Comparison of ENCODE assay signal across 1 cellular context in the genomic region with DNA sequence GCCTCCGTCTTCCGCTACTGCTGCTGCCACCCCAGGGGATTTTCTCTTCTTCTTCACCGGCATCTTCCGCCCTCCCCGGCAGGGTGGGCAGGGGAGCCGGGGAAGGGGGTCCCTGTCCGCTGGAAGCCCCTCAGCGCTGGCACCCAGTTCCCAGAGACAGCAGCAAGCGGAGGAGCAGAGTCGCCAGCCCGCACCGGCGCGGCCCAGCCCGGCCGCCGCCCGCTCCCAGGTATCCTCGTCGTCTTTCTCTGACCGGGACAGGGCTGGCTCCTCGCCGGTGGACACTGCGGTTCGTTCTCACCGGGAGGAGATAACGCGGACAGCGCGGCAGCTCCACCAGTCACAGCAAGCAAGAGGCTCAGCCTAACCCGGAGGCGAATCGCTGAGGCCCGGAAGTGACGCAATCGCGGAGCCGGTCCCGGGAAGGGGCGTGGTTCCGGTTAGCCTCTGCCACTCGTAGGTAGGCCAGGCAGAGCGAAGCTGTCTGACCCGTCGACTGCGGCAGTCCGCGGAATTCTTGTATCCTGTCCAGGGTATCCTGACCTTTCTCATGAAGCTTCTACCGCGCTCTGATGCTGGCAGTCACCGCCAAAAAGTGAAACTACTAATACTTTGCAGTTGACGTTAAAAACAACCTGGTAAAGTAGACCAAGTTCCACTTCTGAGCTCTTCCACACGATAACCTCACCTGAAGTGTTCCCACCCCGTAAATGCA.
TF ChIP-seq lines count a peak whose summit lies in the region.

A gene (minus strand): TSS at position 351 of the 715 bp plus-strand sequence. CDS start 288 bp downstream, at position 63.

TF ChIP-seq in WTC11, 78 proteins besides CTCF, POLR2A, EP300 and RAD21 (continued from another document):
- TF ChIP-seq NR1H2 (CRISPR knock-in tag; IDR thresholded peaks at IDR 0.05) (no peak), CREM (CRISPR knock-in tag; IDR thresholded peaks at IDR 0.05) (peak; percentile 95), NFATC4 (CRISPR knock-in tag; IDR thresholded peaks at IDR 0.05) (no peak), ELF4 (CRISPR knock-in tag; IDR thresholded peaks at IDR 0.05; ENCODE audit: low read depth) (no peak), ESRRA (CRISPR knock-in tag; IDR thresholded peaks at IDR 0.05; ENCODE audit: borderline replicate concordance) (peak; percentile 57; the same call in 1 of the 2 replicates), ZNF396 (CRISPR knock-in tag; IDR thresholded peaks at IDR 0.05; ENCODE audit: borderline replicate concordance) (no peak), ZNF121 (CRISPR knock-in tag; IDR thresholded peaks at IDR 0.05) (no peak), ZNF138 (CRISPR knock-in tag; conservative IDR thresholded peaks at IDR 0.05) (no peak), ETV6 (CRISPR knock-in tag; IDR thresholded peaks at IDR 0.05) (no peak; the same call in 1 of the 2 replicates), GABPB1 (CRISPR knock-in tag; IDR thresholded peaks at IDR 0.05) (peak; percentile 98), FOXJ3 (CRISPR knock-in tag; IDR thresholded peaks at IDR 0.05; ENCODE audit: borderline replicate concordance) (no peak), FOXP1 (CRISPR knock-in tag; IDR thresholded peaks at IDR 0.05; ENCODE audit: borderline replicate concordance) (peak; percentile 70), NR2C2 (CRISPR knock-in tag; IDR thresholded peaks at IDR 0.05) (peak; percentile 65; the same call in 1 of the 2 replicates), SP1 (CRISPR knock-in tag; conservative IDR thresholded peaks at IDR 0.05) (peak; percentile 80), MYBL2 (CRISPR knock-in tag; IDR thresholded peaks at IDR 0.05) (no peak), MXD4 (CRISPR knock-in tag; IDR thresholded peaks at IDR 0.05; ENCODE audit: borderline replicate concordance) (no peak), ZBTB21 (CRISPR knock-in tag; IDR thresholded peaks at IDR 0.05; ENCODE audit: borderline replicate concordance) (no peak), FOXK1 (CRISPR knock-in tag; IDR thresholded peaks at IDR 0.05) (peak; percentile 87), ZNF671 (CRISPR knock-in tag; IDR thresholded peaks at IDR 0.05) (no peak), ZNF416 (CRISPR knock-in tag; IDR thresholded peaks at IDR 0.05) (no peak), SMAD3 (CRISPR knock-in tag; IDR thresholded peaks at IDR 0.05; ENCODE audit: borderline replicate concordance) (0 out of 2 replicates have a peak, but pooled peaks have one; percentile 50), ZNF423 (CRISPR knock-in tag; IDR thresholded peaks at IDR 0.05) (no peak)
- TF ChIP-seq, protein P1, sequence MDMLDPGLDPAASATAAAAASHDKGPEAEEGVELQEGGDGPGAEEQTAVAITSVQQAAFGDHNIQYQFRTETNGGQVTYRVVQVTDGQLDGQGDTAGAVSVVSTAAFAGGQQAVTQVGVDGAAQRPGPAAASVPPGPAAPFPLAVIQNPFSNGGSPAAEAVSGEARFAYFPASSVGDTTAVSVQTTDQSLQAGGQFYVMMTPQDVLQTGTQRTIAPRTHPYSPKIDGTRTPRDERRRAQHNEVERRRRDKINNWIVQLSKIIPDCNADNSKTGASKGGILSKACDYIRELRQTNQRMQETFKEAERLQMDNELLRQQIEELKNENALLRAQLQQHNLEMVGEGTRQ (CRISPR knock-in tag; IDR thresholded peaks at IDR 0.05): no peak
- TF ChIP-seq, protein P2, sequence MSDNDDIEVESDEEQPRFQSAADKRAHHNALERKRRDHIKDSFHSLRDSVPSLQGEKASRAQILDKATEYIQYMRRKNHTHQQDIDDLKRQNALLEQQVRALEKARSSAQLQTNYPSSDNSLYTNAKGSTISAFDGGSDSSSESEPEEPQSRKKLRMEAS (CRISPR knock-in tag; IDR thresholded peaks at IDR 0.05): peak; percentile 67
- TF ChIP-seq, protein P3, sequence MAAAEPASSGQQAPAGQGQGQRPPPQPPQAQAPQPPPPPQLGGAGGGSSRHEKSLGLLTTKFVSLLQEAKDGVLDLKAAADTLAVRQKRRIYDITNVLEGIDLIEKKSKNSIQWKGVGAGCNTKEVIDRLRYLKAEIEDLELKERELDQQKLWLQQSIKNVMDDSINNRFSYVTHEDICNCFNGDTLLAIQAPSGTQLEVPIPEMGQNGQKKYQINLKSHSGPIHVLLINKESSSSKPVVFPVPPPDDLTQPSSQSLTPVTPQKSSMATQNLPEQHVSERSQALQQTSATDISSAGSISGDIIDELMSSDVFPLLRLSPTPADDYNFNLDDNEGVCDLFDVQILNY (CRISPR knock-in tag; IDR thresholded peaks at IDR 0.05): peak; percentile 44; the same call in 1 of the 2 replicates
- TF ChIP-seq, protein P4, sequence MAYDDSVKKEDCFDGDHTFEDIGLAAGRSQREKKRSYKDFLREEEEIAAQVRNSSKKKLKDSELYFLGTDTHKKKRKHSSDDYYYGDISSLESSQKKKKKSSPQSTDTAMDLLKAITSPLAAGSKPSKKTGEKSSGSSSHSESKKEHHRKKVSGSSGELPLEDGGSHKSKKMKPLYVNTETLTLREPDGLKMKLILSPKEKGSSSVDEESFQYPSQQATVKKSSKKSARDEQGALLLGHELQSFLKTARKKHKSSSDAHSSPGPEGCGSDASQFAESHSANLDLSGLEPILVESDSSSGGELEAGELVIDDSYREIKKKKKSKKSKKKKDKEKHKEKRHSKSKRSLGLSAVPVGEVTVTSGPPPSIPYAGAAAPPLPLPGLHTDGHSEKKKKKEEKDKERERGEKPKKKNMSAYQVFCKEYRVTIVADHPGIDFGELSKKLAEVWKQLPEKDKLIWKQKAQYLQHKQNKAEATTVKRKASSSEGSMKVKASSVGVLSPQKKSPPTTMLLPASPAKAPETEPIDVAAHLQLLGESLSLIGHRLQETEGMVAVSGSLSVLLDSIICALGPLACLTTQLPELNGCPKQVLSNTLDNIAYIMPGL (CRISPR knock-in tag; IDR thresholded peaks at IDR 0.05): peak; percentile 57; the same call in 1 of the 2 replicates
- TF ChIP-seq, protein P5, sequence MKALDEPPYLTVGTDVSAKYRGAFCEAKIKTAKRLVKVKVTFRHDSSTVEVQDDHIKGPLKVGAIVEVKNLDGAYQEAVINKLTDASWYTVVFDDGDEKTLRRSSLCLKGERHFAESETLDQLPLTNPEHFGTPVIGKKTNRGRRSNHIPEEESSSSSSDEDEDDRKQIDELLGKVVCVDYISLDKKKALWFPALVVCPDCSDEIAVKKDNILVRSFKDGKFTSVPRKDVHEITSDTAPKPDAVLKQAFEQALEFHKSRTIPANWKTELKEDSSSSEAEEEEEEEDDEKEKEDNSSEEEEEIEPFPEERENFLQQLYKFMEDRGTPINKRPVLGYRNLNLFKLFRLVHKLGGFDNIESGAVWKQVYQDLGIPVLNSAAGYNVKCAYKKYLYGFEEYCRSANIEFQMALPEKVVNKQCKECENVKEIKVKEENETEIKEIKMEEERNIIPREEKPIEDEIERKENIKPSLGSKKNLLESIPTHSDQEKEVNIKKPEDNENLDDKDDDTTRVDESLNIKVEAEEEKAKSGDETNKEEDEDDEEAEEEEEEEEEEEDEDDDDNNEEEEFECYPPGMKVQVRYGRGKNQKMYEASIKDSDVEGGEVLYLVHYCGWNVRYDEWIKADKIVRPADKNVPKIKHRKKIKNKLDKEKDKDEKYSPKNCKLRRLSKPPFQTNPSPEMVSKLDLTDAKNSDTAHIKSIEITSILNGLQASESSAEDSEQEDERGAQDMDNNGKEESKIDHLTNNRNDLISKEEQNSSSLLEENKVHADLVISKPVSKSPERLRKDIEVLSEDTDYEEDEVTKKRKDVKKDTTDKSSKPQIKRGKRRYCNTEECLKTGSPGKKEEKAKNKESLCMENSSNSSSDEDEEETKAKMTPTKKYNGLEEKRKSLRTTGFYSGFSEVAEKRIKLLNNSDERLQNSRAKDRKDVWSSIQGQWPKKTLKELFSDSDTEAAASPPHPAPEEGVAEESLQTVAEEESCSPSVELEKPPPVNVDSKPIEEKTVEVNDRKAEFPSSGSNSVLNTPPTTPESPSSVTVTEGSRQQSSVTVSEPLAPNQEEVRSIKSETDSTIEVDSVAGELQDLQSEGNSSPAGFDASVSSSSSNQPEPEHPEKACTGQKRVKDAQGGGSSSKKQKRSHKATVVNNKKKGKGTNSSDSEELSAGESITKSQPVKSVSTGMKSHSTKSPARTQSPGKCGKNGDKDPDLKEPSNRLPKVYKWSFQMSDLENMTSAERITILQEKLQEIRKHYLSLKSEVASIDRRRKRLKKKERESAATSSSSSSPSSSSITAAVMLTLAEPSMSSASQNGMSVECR (CRISPR knock-in tag; IDR thresholded peaks at IDR 0.05; ENCODE audit: borderline replicate concordance): no peak
- TF ChIP-seq, protein P6, sequence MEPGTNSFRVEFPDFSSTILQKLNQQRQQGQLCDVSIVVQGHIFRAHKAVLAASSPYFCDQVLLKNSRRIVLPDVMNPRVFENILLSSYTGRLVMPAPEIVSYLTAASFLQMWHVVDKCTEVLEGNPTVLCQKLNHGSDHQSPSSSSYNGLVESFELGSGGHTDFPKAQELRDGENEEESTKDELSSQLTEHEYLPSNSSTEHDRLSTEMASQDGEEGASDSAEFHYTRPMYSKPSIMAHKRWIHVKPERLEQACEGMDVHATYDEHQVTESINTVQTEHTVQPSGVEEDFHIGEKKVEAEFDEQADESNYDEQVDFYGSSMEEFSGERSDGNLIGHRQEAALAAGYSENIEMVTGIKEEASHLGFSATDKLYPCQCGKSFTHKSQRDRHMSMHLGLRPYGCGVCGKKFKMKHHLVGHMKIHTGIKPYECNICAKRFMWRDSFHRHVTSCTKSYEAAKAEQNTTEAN (CRISPR knock-in tag; IDR thresholded peaks at IDR 0.05): 0 out of 2 replicates have a peak, but pooled peaks have one; percentile 66
- TF ChIP-seq, protein P7, sequence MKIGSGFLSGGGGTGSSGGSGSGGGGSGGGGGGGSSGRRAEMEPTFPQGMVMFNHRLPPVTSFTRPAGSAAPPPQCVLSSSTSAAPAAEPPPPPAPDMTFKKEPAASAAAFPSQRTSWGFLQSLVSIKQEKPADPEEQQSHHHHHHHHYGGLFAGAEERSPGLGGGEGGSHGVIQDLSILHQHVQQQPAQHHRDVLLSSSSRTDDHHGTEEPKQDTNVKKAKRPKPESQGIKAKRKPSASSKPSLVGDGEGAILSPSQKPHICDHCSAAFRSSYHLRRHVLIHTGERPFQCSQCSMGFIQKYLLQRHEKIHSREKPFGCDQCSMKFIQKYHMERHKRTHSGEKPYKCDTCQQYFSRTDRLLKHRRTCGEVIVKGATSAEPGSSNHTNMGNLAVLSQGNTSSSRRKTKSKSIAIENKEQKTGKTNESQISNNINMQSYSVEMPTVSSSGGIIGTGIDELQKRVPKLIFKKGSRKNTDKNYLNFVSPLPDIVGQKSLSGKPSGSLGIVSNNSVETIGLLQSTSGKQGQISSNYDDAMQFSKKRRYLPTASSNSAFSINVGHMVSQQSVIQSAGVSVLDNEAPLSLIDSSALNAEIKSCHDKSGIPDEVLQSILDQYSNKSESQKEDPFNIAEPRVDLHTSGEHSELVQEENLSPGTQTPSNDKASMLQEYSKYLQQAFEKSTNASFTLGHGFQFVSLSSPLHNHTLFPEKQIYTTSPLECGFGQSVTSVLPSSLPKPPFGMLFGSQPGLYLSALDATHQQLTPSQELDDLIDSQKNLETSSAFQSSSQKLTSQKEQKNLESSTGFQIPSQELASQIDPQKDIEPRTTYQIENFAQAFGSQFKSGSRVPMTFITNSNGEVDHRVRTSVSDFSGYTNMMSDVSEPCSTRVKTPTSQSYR (CRISPR knock-in tag; IDR thresholded peaks at IDR 0.05): no peak
- TF ChIP-seq, protein P8, sequence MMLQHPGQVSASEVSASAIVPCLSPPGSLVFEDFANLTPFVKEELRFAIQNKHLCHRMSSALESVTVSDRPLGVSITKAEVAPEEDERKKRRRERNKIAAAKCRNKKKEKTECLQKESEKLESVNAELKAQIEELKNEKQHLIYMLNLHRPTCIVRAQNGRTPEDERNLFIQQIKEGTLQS (CRISPR knock-in tag; conservative IDR thresholded peaks at IDR 0.05): peak; percentile 79; the same call in 1 of the 2 replicates
